ENCODE assay signal across 8 cellular contexts in genomic region chr2:196277002-196277401, GRCh38.
DNase-seq lines count a peak whose midpoint lies in the region; ATAC-seq and TF ChIP-seq lines count a peak whose summit lies in the region.

No MANE protein-coding gene starts in this region.

- DNase-seq in GM03348 (ENCODE audit: low spot score) (peak; percentile 44), HL-60 (ENCODE audit: low read depth in 1 of 2, low spot score in 1 of 2) (peak in 1 of 2 experiments; percentile 37), iris pigment epithelial cell (ENCODE audit: low read depth) (peak; percentile 59), NCI-H1417 treated with DMSO at 0.1 percent for 48 hours (lab: John Stamatoyannopoulos, UW) (no peak), NCI-H2029 treated with DMSO at 0.1 percent for 48 hours (lab: John Stamatoyannopoulos, UW) (no peak), NCI-H1436 (lab: John Stamatoyannopoulos, UW) (no peak), NCI-H2196 treated with DMSO at 0.1 percent for 48 hours (lab: John Stamatoyannopoulos, UW; ENCODE audit: unreplicated experiment) (no peak)
- peak; percentile 60 for DNase-seq in activated CD8-positive, alpha-beta T cell treated with anti-CD3 and anti-CD28 coated beads for 36 hours

- POLR2A ChIA-PET in activated CD8-positive, alpha-beta T cell treated with anti-CD3 and anti-CD28 coated beads for 36 hours (lab: Charles Lee) = interaction anchor here (0.7 to 4.0 kb wide), 7 partner anchors 17 to 123 kb away, joined by 3 to 23 read pairs (median 4); partner anchors contain the start of gene STK17B

- peak; percentile 59 for TF ChIP-seq CTCF in HL-60 (IDR thresholded peaks at IDR 0.05; ENCODE audit: insufficient read depth, low read length)
- TF ChIP-seq CTCF in activated CD8-positive, alpha-beta T cell treated with anti-CD3 and anti-CD28 coated beads for 36 hours (IDR thresholded peaks at IDR 0.05) = peak; percentile 72

- intact Hi-C loops in activated CD8-positive, alpha-beta T cell treated with anti-CD3 and anti-CD28 coated beads for 36 hours (cut with micrococcal nuclease) = loop anchor here (2.0 to 5.0 kb wide), 4 partner anchors 34 to 198 kb away; no protein-coding TSS in a partner anchor

- no peak overlapping the region for H3K4me3 Mint-ChIP-seq in activated CD8-positive, alpha-beta T cell treated with anti-CD3 and anti-CD28 coated beads for 36 hours

- H3K27ac Mint-ChIP-seq in activated CD8-positive, alpha-beta T cell treated with anti-CD3 and anti-CD28 coated beads for 36 hours = peak overlapping the region; percentile 93

- H3K4me3 ChIP-seq in HL-60 (replicated peaks; ENCODE audit: insufficient read depth, low read length) = no peak overlapping the region

- peaks cover 4% of the 10 kb centered on the region for H3K9me3 Mint-ChIP-seq in activated CD8-positive, alpha-beta T cell treated with anti-CD3 and anti-CD28 coated beads for 36 hours

- no peaks in the 10 kb centered on the region for H3K36me3 Mint-ChIP-seq in activated CD8-positive, alpha-beta T cell treated with anti-CD3 and anti-CD28 coated beads for 36 hours (ENCODE audit: low read depth)

- ATAC-seq in activated CD8-positive, alpha-beta T cell treated with anti-CD3 and anti-CD28 coated beads for 36 hours = peak; percentile 18

- H3K27me3 Mint-ChIP-seq in activated CD8-positive, alpha-beta T cell treated with anti-CD3 and anti-CD28 coated beads for 36 hours = no peaks in the 10 kb centered on the region

- peak overlapping the region; percentile 6; the same call in 1 of the 2 replicates for H3K27ac ChIP-seq in HL-60 (replicated peaks)

- peaks cover 54% of the 10 kb centered on the region for H3K4me1 Mint-ChIP-seq in activated CD8-positive, alpha-beta T cell treated with anti-CD3 and anti-CD28 coated beads for 36 hours (ENCODE audit: low read depth)

- H3K27me3 ChIP-seq in HL-60 (ENCODE audit: insufficient read depth, poor library complexity, severe bottlenecking) = no peaks in the 10 kb centered on the region

- CTCF ChIA-PET in activated CD8-positive, alpha-beta T cell treated with anti-CD3 and anti-CD28 coated beads for 36 hours (lab: Charles Lee) = interaction anchor here (0.7 to 3.5 kb wide), 35 partner anchors 8 to 199 kb away, joined by 3 to 32 read pairs (median 5); partner anchors contain the start of gene STK17B

Comparison
In these comparisons a context has a peak if more than half of its experiments do, and no peak if none do; other contexts are left out.
1. DNase-seq: peak in GM03348 (single experiment), activated CD8-positive, alpha-beta T cell treated with anti-CD3 and anti-CD28 coated beads for 36 hours (single experiment) and iris pigment epithelial cell (single experiment); none in NCI-H1417 treated with DMSO at 0.1 percent for 48 hours (single experiment), NCI-H2029 treated with DMSO at 0.1 percent for 48 hours (single experiment), NCI-H1436 (single experiment) and NCI-H2196 treated with DMSO at 0.1 percent for 48 hours (single experiment).